ENCODE assay signal across 9 cellular contexts in genomic region chr16:88922114-88922825, GRCh38. TPM values are rescaled to one million over a fixed set of nuclear protein-coding genes. Genes with fewer than 3 reads are reported as not detected.
DNase-seq lines count a peak whose midpoint lies in the region; ATAC-seq and TF ChIP-seq lines count a peak whose summit lies in the region.
"Had no signal": no experiment of that assay in that cellular context is flagged by ENCODE, and none has a peak within 500 bp of the region (broad histone marks: within the 10 kb centered on the region; RNA-seq: fewer than 3 reads in every experiment).

No MANE protein-coding gene starts in this region.

- H3K27ac ChIP-seq in coronary artery: peak overlapping the region in 1 of 2 donors; percentile 64
- H3K27ac ChIP-seq in right lobe of liver: no peak overlapping the region
- H3K27ac ChIP-seq in tibial nerve: peak overlapping the region in 1 of 4 donors; percentile 43
- H3K27ac ChIP-seq: HL-60 had no signal

- peak in 1 of 2 donors; percentile 15 for TF ChIP-seq EP300 in tibial nerve (IDR thresholded peaks at IDR 0.05)

- H3K9me3 ChIP-seq in right lobe of liver (no peaks in the 10 kb centered on the region), tibial nerve (no peaks in the 10 kb centered on the region)

- H3K4me3 ChIP-seq in HFF-Myc (replicated peaks; ENCODE audit: low read depth, low read length) (no peak overlapping the region), coronary artery (peak overlapping the region; percentile 30), right lobe of liver (no peak overlapping the region), tibial nerve (no peak overlapping the region)

- H3K27me3 ChIP-seq in right lobe of liver: no peaks in the 10 kb centered on the region
- peaks cover 0 to 37% of the 10 kb centered on the region in 2 donors for H3K27me3 ChIP-seq in tibial nerve

- H3K4me1 ChIP-seq in right lobe of liver (no peaks in the 10 kb centered on the region), tibial nerve (peaks cover 0 to 60% (median 23%) of the 10 kb centered on the region in 4 donors)

- no peak for TF ChIP-seq CTCF in HFF-Myc (IDR thresholded peaks at IDR 0.05; ENCODE audit: low read depth, low read length, missing control alignments)
- no peak for TF ChIP-seq CTCF in coronary artery (IDR thresholded peaks at IDR 0.05)
- no peak for TF ChIP-seq CTCF in right lobe of liver (IDR thresholded peaks at IDR 0.05)
- TF ChIP-seq CTCF in tibial nerve (IDR thresholded peaks at IDR 0.05): peak in 1 of 5 experiments; percentile 15

- peak overlapping the region in 1 of 10 donors; percentile 36 for H3K4me3 Mint-ChIP-seq in naive thymus-derived CD8-positive, alpha-beta T cell

- ATAC-seq in right lobe of liver: peak; percentile 49 to 66 (median 58)
- no peak for ATAC-seq in naive thymus-derived CD8-positive, alpha-beta T cell

- POLR2A ChIA-PET in naive thymus-derived CD8-positive, alpha-beta T cell (lab: Charles Lee): no interaction called here

- H3K36me3 ChIP-seq in right lobe of liver: no peaks in the 10 kb centered on the region
- H3K36me3 ChIP-seq in tibial nerve: no peaks in the 10 kb centered on the region

- DNase-seq in HFF-Myc (ENCODE audit: extremely low read depth, low read depth) (peak; percentile 29), coronary artery (ENCODE audit: low spot score) (no peak), right lobe of liver (peak in 2 of 3 donors; percentile 62 to 65), tibial nerve (ENCODE audit: low spot score in 2 of 2) (peak; percentile 64 to 68), NCI-H524 (lab: John Stamatoyannopoulos, UW) (no peak), cortex of kidney (lab: John Stamatoyannopoulos, UW) (no peak), putamen (ENCODE audit: low spot score) (no peak)
- DNase-seq in naive thymus-derived CD8-positive, alpha-beta T cell: no peak

- TF ChIP-seq POLR2A in right lobe of liver (IDR thresholded peaks at IDR 0.05): no peak
- TF ChIP-seq POLR2A in tibial nerve (IDR thresholded peaks at IDR 0.05): no peak

- no peaks in the 10 kb centered on the region for H3K9me3 Mint-ChIP-seq in naive thymus-derived CD8-positive, alpha-beta T cell

- peak overlapping the region in 2 of 10 donors; percentile 46 to 62 for H3K27ac Mint-ChIP-seq in naive thymus-derived CD8-positive, alpha-beta T cell

- intact Hi-C loops in right lobe of liver (cut with DNase I): no loop called here

- peaks cover 0 to 32% (median 6%) of the 10 kb centered on the region in 4 donors for H3K4me1 Mint-ChIP-seq in naive thymus-derived CD8-positive, alpha-beta T cell

- no peaks in the 10 kb centered on the region for H3K36me3 Mint-ChIP-seq in naive thymus-derived CD8-positive, alpha-beta T cell

- H3K27me3 Mint-ChIP-seq in naive thymus-derived CD8-positive, alpha-beta T cell: peaks cover 0 to 8% (median 0%) of the 10 kb centered on the region in 5 donors

- WGBS in right lobe of liver (ENCODE audit: insufficient coverage, low coverage, low lambda C conversion rate, missing lambda C conversion rate): no CpG with 5 or more reads among the region's 26 CpGs
- 28 to 43% methylated on average over 8 to 21 of the region's 26 CpGs for WGBS in tibial nerve, 2 donors

RNA-seq across cellular contexts. Expression of gene CBFA2T3, which starts 54.7 kb away (rescaled TPM):
- total RNA-seq in right lobe of liver: 1 to 10 TPM; 2.5 to 9.8 (median 4.2) TPM
- 1 to 10 TPM in 3 of 4 donors, under 1 TPM in 1; 0.78 to 5.0 (median 2.8) TPM for total RNA-seq in tibial nerve
- total RNA-seq in naive thymus-derived CD8-positive, alpha-beta T cell: 1 to 10 TPM; 1.5 to 2.0 TPM
- polyA plus RNA-seq in naive thymus-derived CD8-positive, alpha-beta T cell: under 1 TPM in 1 of 3 donors, not detected in 2; 0.04 TPM

RNA-seq across cellular contexts. Expression of gene PABPN1L, which starts 55.8 kb away (rescaled TPM):
- under 1 TPM in 1 of 6 experiments, not detected in 5; 0.37 TPM for total RNA-seq in right lobe of liver
- total RNA-seq in tibial nerve: not detected
- total RNA-seq in naive thymus-derived CD8-positive, alpha-beta T cell: not detected
- not detected for polyA plus RNA-seq in naive thymus-derived CD8-positive, alpha-beta T cell

Comparison
In these comparisons a context has a peak if more than half of its experiments do, and no peak if none do; other contexts are left out.
1. DNase-seq: peak in HFF-Myc (single experiment), right lobe of liver (2 of 3) and tibial nerve (2 of 2); none in coronary artery (single experiment), naive thymus-derived CD8-positive, alpha-beta T cell (0 of 10), NCI-H524 (0 of 2), cortex of kidney (single experiment) and putamen (single experiment).
2. ATAC-seq: peak in right lobe of liver (4 of 4); none in naive thymus-derived CD8-positive, alpha-beta T cell (0 of 2).